ENCODE assay signal across 21 cellular contexts in genomic region chr3:48652923-48653715, GRCh38. TPM values are rescaled to one million over a fixed set of nuclear protein-coding genes. Genes with fewer than 3 reads are reported as not detected.
"Had no signal": no experiment of that assay in that cellular context is flagged by ENCODE, and none has a peak within 500 bp of the region (broad histone marks: within the 10 kb centered on the region; RNA-seq: fewer than 3 reads in every experiment).

No MANE protein-coding gene starts in this region.

- ATAC-seq: activated T-cell treated with anti-CD3 and anti-CD28 coated beads, Interleukin-2, amount 50 U/mL, for 4 hours; esophagus mucosa; left lobe of liver had no signal

- H3K36me3 Mint-ChIP-seq: activated CD4-positive, alpha-beta memory T cell treated with anti-CD3 and anti-CD28 coated beads for 36 hours; activated naive CD8-positive, alpha-beta T cell; naive B cell had no signal

- H3K27ac ChIP-seq: colonic mucosa, tibial nerve, vagina had no signal

- H3K9me3 ChIP-seq: colonic mucosa, tibial nerve, vagina had no signal

- H3K4me3 Mint-ChIP-seq: activated CD4-positive, alpha-beta memory T cell treated with anti-CD3 and anti-CD28 coated beads for 36 hours; activated naive CD8-positive, alpha-beta T cell; activated T-cell treated with anti-CD3 and anti-CD28 coated beads, Interleukin-2, amount 50 U/mL, for 4 hours had no signal

- H3K27me3 ChIP-seq: colonic mucosa, tibial nerve, vagina had no signal

- H3K4me3 ChIP-seq: colonic mucosa, tibial nerve, vagina had no signal

- DNase-seq: activated CD4-positive, alpha-beta memory T cell treated with anti-CD3 and anti-CD28 coated beads for 36 hours; activated effector memory CD4-positive, alpha-beta T cell treated with anti-CD3 and anti-CD28 coated beads, Interleukin-2, amount 50 U/mL, for 16 hours; activated T-cell treated with anti-CD3 and anti-CD28 coated beads, Interleukin-2, amount 50 U/mL, for 4 hours; amniotic stem cell; caudate nucleus; colonic mucosa; naive B cell; occipital lobe; stimulated activated CD4-positive, alpha-beta T cell treated with anti-CD3 and anti-CD28 coated beads, Interleukin-15, amount 100 ng/mL, for 24 hours; stimulated activated CD4-positive, alpha-beta T cell treated with anti-CD3 and anti-CD28 coated beads, Interleukin-4, amount 100 ng/mL, for 1 hour; stimulated activated naive CD4-positive, alpha-beta T cell treated with Interleukin-2 at 50 U/mL for 16 hours; substantia nigra; T-helper 9 cell had no signal

- H3K36me3 ChIP-seq: colonic mucosa, vagina had no signal

- H3K27me3 Mint-ChIP-seq: activated CD4-positive, alpha-beta memory T cell treated with anti-CD3 and anti-CD28 coated beads for 36 hours; activated naive CD8-positive, alpha-beta T cell had no signal

- H3K27ac Mint-ChIP-seq: activated CD4-positive, alpha-beta memory T cell treated with anti-CD3 and anti-CD28 coated beads for 36 hours; activated naive CD8-positive, alpha-beta T cell had no signal

- H3K4me1 ChIP-seq: colonic mucosa had no signal

- H3K9me3 Mint-ChIP-seq: activated CD4-positive, alpha-beta memory T cell treated with anti-CD3 and anti-CD28 coated beads for 36 hours; activated T-cell treated with anti-CD3 and anti-CD28 coated beads, Interleukin-2, amount 50 U/mL, for 4 hours; naive B cell had no signal

RNA-seq across cellular contexts. Expression of gene TMEM89, which starts 31.6 kb away (rescaled TPM):
- total RNA-seq: activated T-cell treated with anti-CD3 and anti-CD28 coated beads, Interleukin-2, amount 50 U/mL, for 4 hours; esophagus mucosa; left lobe of liver; lung microvascular endothelial cell; occipital lobe; posterior vena cava; skeletal muscle tissue; tibial nerve; vagina had no signal
